In the genomic region with DNA sequence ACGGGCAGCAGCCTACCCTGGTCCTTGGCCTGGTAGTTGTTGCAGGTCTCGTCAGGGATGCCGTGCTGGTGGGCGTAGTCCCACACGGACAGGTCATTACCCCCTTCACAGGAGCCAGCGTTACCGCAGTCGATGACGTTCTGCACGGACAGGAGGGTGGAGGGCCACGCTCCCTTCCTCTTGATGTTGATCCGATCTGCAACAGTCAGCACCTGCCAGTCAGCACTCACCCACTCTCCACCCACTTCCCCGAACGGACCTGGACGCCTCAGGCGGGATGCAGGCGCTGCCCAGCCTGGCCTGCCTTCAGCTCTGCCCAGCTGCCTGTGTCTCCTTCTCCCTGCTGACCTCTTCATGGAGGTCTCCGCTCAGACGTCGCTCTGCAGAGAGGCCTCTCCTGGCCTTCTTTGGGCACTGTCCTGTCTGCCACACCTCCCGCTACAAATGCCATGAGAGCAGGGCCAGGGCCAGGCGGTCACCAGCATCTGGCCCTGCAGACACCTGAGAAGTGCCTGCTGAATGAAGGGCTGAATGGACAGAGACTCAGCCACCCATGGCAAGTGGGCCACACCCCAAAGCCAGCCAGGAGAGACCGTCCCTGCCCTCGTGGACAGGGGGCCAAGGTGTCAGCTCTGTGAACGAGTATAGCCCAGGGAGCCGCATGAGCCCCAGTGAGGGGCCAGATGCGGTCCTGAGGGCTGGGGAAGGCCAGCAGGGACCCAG, we compare ENCODE assay signal across 1 cellular context.
TF ChIP-seq lines count a peak whose summit lies in the region.

No MANE protein-coding gene starts in this region.

TF ChIP-seq in HepG2, 621 proteins besides CTCF, POLR2A, EP300 and RAD21 (continued from another document):
- TF ChIP-seq, protein P1, sequence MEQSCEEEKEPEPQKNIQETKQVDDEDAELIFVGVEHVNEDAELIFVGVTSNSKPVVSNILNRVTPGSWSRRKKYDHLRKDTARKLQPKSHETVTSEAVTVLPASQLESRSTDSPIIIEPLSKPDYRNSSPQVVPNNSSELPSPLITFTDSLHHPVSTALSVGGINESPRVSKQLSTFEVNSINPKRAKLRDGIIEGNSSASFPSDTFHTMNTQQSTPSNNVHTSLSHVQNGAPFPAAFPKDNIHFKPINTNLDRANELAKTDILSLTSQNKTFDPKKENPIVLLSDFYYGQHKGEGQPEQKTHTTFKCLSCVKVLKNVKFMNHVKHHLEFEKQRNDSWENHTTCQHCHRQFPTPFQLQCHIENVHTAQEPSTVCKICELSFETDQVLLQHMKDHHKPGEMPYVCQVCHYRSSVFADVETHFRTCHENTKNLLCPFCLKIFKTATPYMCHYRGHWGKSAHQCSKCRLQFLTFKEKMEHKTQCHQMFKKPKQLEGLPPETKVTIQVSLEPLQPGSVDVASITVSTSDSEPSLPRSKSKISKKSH (CRISPR knock-in tag; IDR thresholded peaks at IDR 0.05; ENCODE audit: borderline replicate concordance) = 0 out of 2 replicates have a peak, but pooled peaks have one; percentile 20
- TF ChIP-seq PCBP1 (IDR thresholded peaks at IDR 0.05; ENCODE audit: borderline replicate concordance, low read depth, low read length) = 0 out of 2 replicates have a peak, but pooled peaks have one; percentile 7
- TF ChIP-seq SMAD3 (CRISPR knock-in tag; IDR thresholded peaks at IDR 0.05) = no peak
- TF ChIP-seq MTA1 (CRISPR knock-in tag; IDR thresholded peaks at IDR 0.05; ENCODE audit: borderline replicate concordance) = 0 out of 2 replicates have a peak, but pooled peaks have one; percentile 16
- TF ChIP-seq U2AF2 (IDR thresholded peaks at IDR 0.05; ENCODE audit: low read depth, low read length) = no peak
- TF ChIP-seq ZNF557 (CRISPR knock-in tag; IDR thresholded peaks at IDR 0.05) = no peak
- 0 out of 2 replicates have a peak, but pooled peaks have one; percentile 18 for TF ChIP-seq ETV5 (CRISPR knock-in tag; IDR thresholded peaks at IDR 0.05; ENCODE audit: borderline replicate concordance)
- TF ChIP-seq MIER3 (CRISPR knock-in tag; IDR thresholded peaks at IDR 0.05; ENCODE audit: borderline replicate concordance) = no peak
- no peak for TF ChIP-seq THYN1 (CRISPR knock-in tag; IDR thresholded peaks at IDR 0.05; ENCODE audit: borderline replicate concordance, low read depth)
- no peak for TF ChIP-seq FOXA3 (CRISPR knock-in tag; IDR thresholded peaks at IDR 0.05)
- TF ChIP-seq, protein P2, sequence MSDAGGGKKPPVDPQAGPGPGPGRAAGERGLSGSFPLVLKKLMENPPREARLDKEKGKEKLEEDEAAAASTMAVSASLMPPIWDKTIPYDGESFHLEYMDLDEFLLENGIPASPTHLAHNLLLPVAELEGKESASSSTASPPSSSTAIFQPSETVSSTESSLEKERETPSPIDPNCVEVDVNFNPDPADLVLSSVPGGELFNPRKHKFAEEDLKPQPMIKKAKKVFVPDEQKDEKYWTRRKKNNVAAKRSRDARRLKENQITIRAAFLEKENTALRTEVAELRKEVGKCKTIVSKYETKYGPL (CRISPR knock-in tag; IDR thresholded peaks at IDR 0.05) = no peak
- no peak for TF ChIP-seq MED13 (CRISPR knock-in tag; IDR thresholded peaks at IDR 0.05)
- TF ChIP-seq GABPA (IDR thresholded peaks at IDR 0.05; ENCODE audit: low read depth, low read length) = no peak
- TF ChIP-seq GABPA (CRISPR knock-in tag; IDR thresholded peaks at IDR 0.05; ENCODE audit: low read depth) = no peak
- TF ChIP-seq ZC3H13 (CRISPR knock-in tag; IDR thresholded peaks at IDR 0.05) = no peak
- TF ChIP-seq, protein P3, sequence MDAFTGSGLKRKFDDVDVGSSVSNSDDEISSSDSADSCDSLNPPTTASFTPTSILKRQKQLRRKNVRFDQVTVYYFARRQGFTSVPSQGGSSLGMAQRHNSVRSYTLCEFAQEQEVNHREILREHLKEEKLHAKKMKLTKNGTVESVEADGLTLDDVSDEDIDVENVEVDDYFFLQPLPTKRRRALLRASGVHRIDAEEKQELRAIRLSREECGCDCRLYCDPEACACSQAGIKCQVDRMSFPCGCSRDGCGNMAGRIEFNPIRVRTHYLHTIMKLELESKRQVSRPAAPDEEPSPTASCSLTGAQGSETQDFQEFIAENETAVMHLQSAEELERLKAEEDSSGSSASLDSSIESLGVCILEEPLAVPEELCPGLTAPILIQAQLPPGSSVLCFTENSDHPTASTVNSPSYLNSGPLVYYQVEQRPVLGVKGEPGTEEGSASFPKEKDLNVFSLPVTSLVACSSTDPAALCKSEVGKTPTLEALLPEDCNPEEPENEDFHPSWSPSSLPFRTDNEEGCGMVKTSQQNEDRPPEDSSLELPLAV (CRISPR knock-in tag; conservative IDR thresholded peaks at IDR 0.05; ENCODE audit: low read depth) = no peak
- TF ChIP-seq HNRNPL (IDR thresholded peaks at IDR 0.05; ENCODE audit: low read depth, low read length) = 0 out of 2 replicates have a peak, but pooled peaks have one; percentile 25
- TF ChIP-seq NCOA5 (CRISPR knock-in tag; IDR thresholded peaks at IDR 0.05) = no peak
- 0 out of 2 replicates have a peak, but pooled peaks have one; percentile 38 for TF ChIP-seq ZSCAN31 (CRISPR knock-in tag; IDR thresholded peaks at IDR 0.05; ENCODE audit: low read depth)
- TF ChIP-seq ZFP1 (CRISPR knock-in tag; IDR thresholded peaks at IDR 0.05) = no peak
- TF ChIP-seq FIP1L1 (IDR thresholded peaks at IDR 0.05; ENCODE audit: borderline replicate concordance, insufficient read depth, low read depth, low read length) = 0 out of 2 replicates have a peak, but pooled peaks have one; percentile 6
- no peak for TF ChIP-seq LCORL (IDR thresholded peaks at IDR 0.05)
- peak; percentile 28; the same call in 1 of the 2 replicates for TF ChIP-seq LCORL (CRISPR knock-in tag; IDR thresholded peaks at IDR 0.05)
- TF ChIP-seq MAFK (conservative IDR thresholded peaks at IDR 0.05 in 1 of 2, IDR thresholded peaks at IDR 0.05 in 1 of 2; ENCODE audit: low read length in 2 of 2) = no peak
- no peak for TF ChIP-seq ZNF484 (CRISPR knock-in tag; IDR thresholded peaks at IDR 0.05; ENCODE audit: borderline replicate concordance, low read depth)
- no peak for TF ChIP-seq ZNF841 (CRISPR knock-in tag; IDR thresholded peaks at IDR 0.05; ENCODE audit: borderline replicate concordance)
- no peak for TF ChIP-seq ZNF354B (CRISPR knock-in tag; IDR thresholded peaks at IDR 0.05)
- TF ChIP-seq ZNF234 (CRISPR knock-in tag; conservative IDR thresholded peaks at IDR 0.05) = no peak
- no peak for TF ChIP-seq U2AF1 (optimal IDR thresholded peaks at IDR 0.05; ENCODE audit: low read depth, low read length)
- TF ChIP-seq, protein P4, sequence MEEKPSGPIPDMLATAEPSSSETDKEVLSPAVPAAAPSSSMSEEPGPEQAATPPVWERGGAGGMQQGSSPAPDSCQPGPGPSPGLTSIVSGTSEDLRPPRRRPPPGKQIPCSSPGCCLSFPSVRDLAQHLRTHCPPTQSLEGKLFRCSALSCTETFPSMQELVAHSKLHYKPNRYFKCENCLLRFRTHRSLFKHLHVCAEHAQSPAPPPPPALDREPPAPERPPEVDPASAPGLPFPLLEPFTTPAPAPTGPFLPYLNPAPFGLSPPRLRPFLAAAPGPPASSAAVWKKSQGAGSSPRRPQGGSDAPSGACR (CRISPR knock-in tag; IDR thresholded peaks at IDR 0.05) = no peak
- no peak for TF ChIP-seq CEBPG (CRISPR knock-in tag; IDR thresholded peaks at IDR 0.05)
- no peak for TF ChIP-seq ZKSCAN8 (CRISPR knock-in tag; IDR thresholded peaks at IDR 0.05; ENCODE audit: borderline replicate concordance)
- no peak for TF ChIP-seq SOX13 (IDR thresholded peaks at IDR 0.05)
- no peak for TF ChIP-seq SOX13 (CRISPR knock-in tag; conservative IDR thresholded peaks at IDR 0.05 in 1 of 2, IDR thresholded peaks at IDR 0.05 in 1 of 2)
- no peak for TF ChIP-seq ZNF160 (CRISPR knock-in tag; IDR thresholded peaks at IDR 0.05)
